2 cellular contexts compared by ENCODE assay signal in the genomic region with DNA sequence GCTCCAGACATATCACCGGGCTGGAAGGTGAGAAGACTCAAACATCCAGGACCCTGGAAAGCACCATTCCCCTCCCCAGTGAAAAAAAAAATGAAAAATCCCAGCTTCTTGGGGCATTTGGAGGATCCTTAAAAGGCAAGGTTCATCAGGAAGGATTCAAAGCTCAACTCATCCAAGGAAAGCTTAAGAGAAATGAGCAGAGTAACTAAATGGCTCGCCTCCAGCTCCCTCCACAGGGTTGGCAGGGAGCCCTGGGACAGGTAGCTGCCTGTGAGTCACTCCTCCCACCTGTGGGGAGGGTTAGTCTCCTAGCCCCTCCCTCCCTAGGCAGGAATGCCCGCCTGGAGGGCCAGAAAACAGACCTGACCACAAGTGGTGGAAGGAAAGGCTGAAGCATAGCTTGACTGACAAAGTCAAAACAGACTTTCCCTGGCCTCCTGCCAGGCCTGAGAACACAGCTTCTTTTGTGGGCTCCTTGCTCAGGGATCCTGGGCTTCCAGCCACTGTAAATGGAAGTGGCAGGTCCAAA.
TF ChIP-seq lines count a peak whose summit lies in the region.

No MANE protein-coding gene starts in this region.

TF ChIP-seq in IMR-90, 13 proteins besides CTCF, POLR2A, EP300 and RAD21:
- TF ChIP-seq RFX5 (IDR thresholded peaks at IDR 0.05; ENCODE audit: low read depth, low read length) (no peak), MAFK (IDR thresholded peaks at IDR 0.05; ENCODE audit: low read depth, low read length) (no peak), MAZ (IDR thresholded peaks at IDR 0.05; ENCODE audit: borderline replicate concordance, low read depth, low read length) (no peak), NFE2L2 (IDR thresholded peaks at IDR 0.05; ENCODE audit: low read depth, low read length) (no peak), FOS (IDR thresholded peaks at IDR 0.05; ENCODE audit: low read depth, low read length) (no peak), MXI1 (IDR thresholded peaks at IDR 0.05; ENCODE audit: borderline replicate concordance, low read depth, low read length) (no peak), BHLHE40 (IDR thresholded peaks at IDR 0.05; ENCODE audit: low read depth, low read length) (no peak), ELK1 (IDR thresholded peaks at IDR 0.05; ENCODE audit: borderline replicate concordance, low read depth, low read length) (no peak), CHD1 (IDR thresholded peaks at IDR 0.05; ENCODE audit: low read depth, low read length) (no peak), RCOR1 (IDR thresholded peaks at IDR 0.05; ENCODE audit: insufficient replicate concordance, low read length) (no peak), USF2 (IDR thresholded peaks at IDR 0.05; ENCODE audit: low read depth, low read length) (no peak), CEBPB (IDR thresholded peaks at IDR 0.05; ENCODE audit: low read depth, low read length) (no peak), SMC3 (IDR thresholded peaks at IDR 0.05; ENCODE audit: low read depth, low read length) (no peak)

TF ChIP-seq in HEK293T, 16 proteins besides CTCF, POLR2A, EP300 and RAD21:
- TF ChIP-seq ZNF384 (IDR thresholded peaks at IDR 0.05) (no peak), FOXA1 (IDR thresholded peaks at IDR 0.05) (no peak), PKNOX1 (IDR thresholded peaks at IDR 0.05) (no peak), ARNT (IDR thresholded peaks at IDR 0.05) (no peak), BHLHE40 (IDR thresholded peaks at IDR 0.05; ENCODE audit: borderline replicate concordance) (no peak)
